ENCODE assay signal across 11 cellular contexts in the genomic region with DNA sequence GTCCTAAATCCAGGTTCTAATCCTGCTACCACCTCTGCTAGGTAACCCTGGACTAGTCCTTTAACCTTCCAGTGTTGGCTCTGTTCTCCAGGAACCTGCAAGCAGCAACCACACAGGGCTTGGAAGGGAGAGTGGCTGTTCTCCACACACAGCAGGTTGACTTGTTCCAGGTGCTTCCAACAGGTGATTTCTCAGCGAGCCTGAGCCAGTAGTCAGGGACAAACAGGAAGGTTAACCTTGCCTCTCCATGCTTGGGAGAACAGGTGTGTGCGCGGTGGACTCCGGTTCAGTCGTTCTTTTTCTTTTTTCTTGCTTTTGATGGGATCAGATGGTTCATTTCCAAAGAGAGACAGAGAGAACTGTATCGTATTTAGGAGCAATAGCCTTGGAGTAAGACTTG. TPM values are rescaled to one million over a fixed set of nuclear protein-coding genes. Genes with fewer than 3 reads are reported as not detected.
DNase-seq lines count a peak whose midpoint lies in the region; ATAC-seq and TF ChIP-seq lines count a peak whose summit lies in the region.
"Had no signal": no experiment of that assay in that cellular context is flagged by ENCODE, and none has a peak within 500 bp of the region (broad histone marks: within the 10 kb centered on the region; RNA-seq: fewer than 3 reads in every experiment).

No MANE protein-coding gene starts in this region.

- no peak overlapping the region for H3K27ac ChIP-seq in CD4-positive, alpha-beta T cell (ENCODE audit: low read depth, low read length)
- H3K27ac ChIP-seq in breast epithelium: peak overlapping the region in 1 of 2 donors; percentile 82

- TF ChIP-seq CTCF in CD4-positive, alpha-beta T cell (IDR thresholded peaks at IDR 0.05): no peak
- TF ChIP-seq CTCF in breast epithelium (IDR thresholded peaks at IDR 0.05) (no peak), mesothelial cell of epicardium (IDR thresholded peaks at IDR 0.05; ENCODE audit: unreplicated experiment) (no peak)

- H3K9me3 Mint-ChIP-seq in CD4-positive, alpha-beta T cell: no peaks in the 10 kb centered on the region
- no peaks in the 10 kb centered on the region for H3K9me3 Mint-ChIP-seq in IgD-negative memory B cell
- no peaks in the 10 kb centered on the region for H3K9me3 Mint-ChIP-seq in mesothelial cell of epicardium

- H3K27ac Mint-ChIP-seq in CD4-positive, alpha-beta T cell: peak overlapping the region; percentile 49
- peak overlapping the region in 1 of 3 donors; percentile 54 for H3K27ac Mint-ChIP-seq in IgD-negative memory B cell
- no peak overlapping the region for H3K27ac Mint-ChIP-seq in mesothelial cell of epicardium

- no peaks in the 10 kb centered on the region for H3K4me1 ChIP-seq in breast epithelium

- no peaks in the 10 kb centered on the region for H3K36me3 ChIP-seq in breast epithelium
- H3K36me3 ChIP-seq: tibial nerve had no signal

- POLR2A ChIA-PET in CD4-positive, alpha-beta T cell (lab: Charles Lee): no interaction called here

- H3K4me1 Mint-ChIP-seq in CD4-positive, alpha-beta T cell (ENCODE audit: low read depth): peaks cover 34% of the 10 kb centered on the region
- H3K4me1 Mint-ChIP-seq in IgD-negative memory B cell (peaks cover 6 to 9% (median 6%) of the 10 kb centered on the region in 3 donors), mesothelial cell of epicardium (peaks cover 25% of the 10 kb centered on the region)

- H3K9me3 ChIP-seq in CD4-positive, alpha-beta T cell (ENCODE audit: control insufficient read depth, low read length): no peaks in the 10 kb centered on the region
- H3K9me3 ChIP-seq in breast epithelium: no peaks in the 10 kb centered on the region
- H3K9me3 ChIP-seq: tibial nerve had no signal

- H3K4me3 Mint-ChIP-seq in CD4-positive, alpha-beta T cell: peak overlapping the region; percentile 85
- peak overlapping the region in 3 of 4 donors; percentile 15 to 83 (median 81) for H3K4me3 Mint-ChIP-seq in IgD-negative memory B cell
- H3K4me3 Mint-ChIP-seq in mesothelial cell of epicardium: peak overlapping the region; percentile 86

- no peak for ATAC-seq in CD4-positive, alpha-beta T cell (ENCODE audit: poor library complexity)

- H3K36me3 Mint-ChIP-seq in CD4-positive, alpha-beta T cell (ENCODE audit: low read depth): peaks cover 4% of the 10 kb centered on the region
- H3K36me3 Mint-ChIP-seq in IgD-negative memory B cell: peaks cover 3% of the 10 kb centered on the region
- no peaks in the 10 kb centered on the region for H3K36me3 Mint-ChIP-seq in mesothelial cell of epicardium

- H3K27me3 Mint-ChIP-seq in CD4-positive, alpha-beta T cell: peaks cover 43% of the 10 kb centered on the region
- H3K27me3 Mint-ChIP-seq in IgD-negative memory B cell (peaks cover 34% of the 10 kb centered on the region), mesothelial cell of epicardium (ENCODE audit: low read depth) (peaks cover 34% of the 10 kb centered on the region)

- CTCF ChIA-PET in CD4-positive, alpha-beta T cell (lab: Charles Lee): no interaction called here

- H3K27me3 ChIP-seq in CD4-positive, alpha-beta T cell (ENCODE audit: control insufficient read depth, insufficient read depth, low read length): peaks cover 31% of the 10 kb centered on the region
- no peaks in the 10 kb centered on the region for H3K27me3 ChIP-seq in breast epithelium

- intact Hi-C loops in CD4-positive, alpha-beta T cell (cut with DNase I, micrococcal nuclease): loop anchor here in 1 of 2 experiments (5.0 kb wide), 1 partner anchor 202 kb away; no protein-coding TSS in a partner anchor
- intact Hi-C loops in breast epithelium (cut with DNase I; ENCODE audit: low total_unique reads): no loop called here

- peak overlapping the region; percentile 79 to 83 (median 81) for H3K4me3 ChIP-seq in breast epithelium

- no peak for TF ChIP-seq POLR2A in breast epithelium (IDR thresholded peaks at IDR 0.05)

- no peak for DNase-seq in CD4-positive, alpha-beta T cell
- no peak for DNase-seq in breast epithelium (ENCODE audit: low spot score in 2 of 2)
- no peak for DNase-seq in mesothelial cell of epicardium (ENCODE audit: low spot score in 2 of 2, unreplicated experiment in 2 of 2)
- DNase-seq in effector CD4-positive, alpha-beta T cell: no peak
- no peak for DNase-seq in stimulated activated CD4-positive, alpha-beta T cell treated with anti-CD3 and anti-CD28 coated beads, Interleukin-4, amount 100 ng/mL, for 4 hours
- DNase-seq in stimulated activated CD4-positive, alpha-beta T cell treated with anti-CD3 and anti-CD28 coated beads, Interleukin-4, amount 100 ng/mL, for 24 hours: no peak
- DNase-seq in NOMO-1 (lab: John Stamatoyannopoulos, UW; ENCODE audit: unreplicated experiment in 2 of 2): no peak
- DNase-seq: activated effector memory CD4-positive, alpha-beta T cell treated with Interleukin-2 at 50 U/mL for 16 hours; right cardiac atrium had no signal

RNA-seq across cellular contexts. Expression of gene CACHD1, which starts 0.8 kb away (rescaled TPM):
- 1 to 10 TPM; 6.2 to 7.1 TPM for total RNA-seq in CD4-positive, alpha-beta T cell
- polyA plus RNA-seq in IgD-negative memory B cell: 0.08 TPM
- total RNA-seq in breast epithelium: 10 to 100 TPM; 21.6 to 31.9 (median 25.3) TPM
- total RNA-seq in mesothelial cell of epicardium: 20.8 to 24.2 TPM (median 24.1 TPM) in 3 replicates
